9 cellular contexts compared by ENCODE assay signal in the genomic region with DNA sequence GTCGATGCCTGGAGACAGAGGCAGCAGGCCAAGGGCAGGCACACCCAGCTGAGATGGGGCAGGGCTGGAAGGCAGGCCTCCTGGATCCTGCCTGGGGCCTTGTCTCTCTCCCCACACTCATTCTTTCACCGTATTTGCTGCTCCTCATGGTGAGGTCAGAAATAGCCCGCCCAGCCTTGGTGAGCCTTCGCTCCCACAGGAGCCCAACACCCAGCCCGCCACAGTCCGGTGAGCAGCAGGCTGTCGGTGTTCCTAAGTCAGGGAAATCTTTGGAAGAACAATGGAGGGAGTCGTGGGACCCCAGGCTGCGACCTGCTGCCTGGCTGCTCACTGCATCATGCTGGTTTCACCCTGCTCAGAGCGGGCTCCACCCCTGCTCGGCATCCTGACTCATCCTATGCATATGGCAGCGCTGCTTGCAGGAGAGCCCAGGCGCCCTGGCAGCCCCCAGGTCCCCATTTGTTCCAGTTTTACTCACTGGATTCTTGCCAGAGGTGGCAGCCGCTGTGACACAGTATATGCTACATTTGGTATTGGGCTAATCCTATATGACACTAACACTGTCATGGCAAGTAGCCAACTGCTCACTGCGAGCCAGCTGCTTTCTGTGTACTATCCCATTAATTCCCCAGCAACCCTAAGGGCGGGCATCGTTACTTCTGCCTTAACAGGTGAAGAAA. TPM values are rescaled to one million over a fixed set of nuclear protein-coding genes. Genes with fewer than 3 reads are reported as not detected.
DNase-seq lines count a peak whose midpoint lies in the region; ATAC-seq and TF ChIP-seq lines count a peak whose summit lies in the region.
"Had no signal": no experiment of that assay in that cellular context is flagged by ENCODE, and none has a peak within 500 bp of the region (broad histone marks: within the 10 kb centered on the region; RNA-seq: fewer than 3 reads in every experiment).

No MANE protein-coding gene starts in this region.

- H3K18ac ChIP-seq in mesendoderm (ENCODE audit: low read length): no peak overlapping the region

- ATAC-seq in HG03469 (IDR thresholded peaks at IDR 0.05; ENCODE audit: unreplicated experiment) (no peak), GM18511 (IDR thresholded peaks at IDR 0.05; ENCODE audit: unreplicated experiment) (no peak), GM21390 (IDR thresholded peaks at IDR 0.05; ENCODE audit: unreplicated experiment) (no peak), GM18505 (IDR thresholded peaks at IDR 0.05; ENCODE audit: unreplicated experiment) (no peak)

- H3K27ac ChIP-seq in WERI-Rb-1 (peak overlapping the region; percentile 86), mesendoderm (ENCODE audit: low read depth, low read length) (peak overlapping the region; percentile 2)

- no peak overlapping the region for H2AK5ac ChIP-seq in mesendoderm (ENCODE audit: low read length)

- H3K27me3 ChIP-seq in WERI-Rb-1 (ENCODE audit: insufficient read depth, low read depth, severe bottlenecking) (no peaks in the 10 kb centered on the region), mesendoderm (ENCODE audit: insufficient read depth, low read length, poor library complexity) (no peaks in the 10 kb centered on the region)

- H2BK5ac ChIP-seq in mesendoderm (ENCODE audit: low read length): no peak overlapping the region

- WGBS in mesendoderm (ENCODE audit: extremely low coverage, insufficient coverage, low lambda C conversion rate): no CpG with 5 or more reads among the region's 17 CpGs

- H4K8ac ChIP-seq in mesendoderm (ENCODE audit: low read depth, low read length): no peak overlapping the region

- no peaks in the 10 kb centered on the region for H3K9me3 ChIP-seq in WERI-Rb-1 (ENCODE audit: severe bottlenecking)

- no peak for TF ChIP-seq POLR2A in GM18505 (IDR thresholded peaks at IDR 0.05; ENCODE audit: borderline replicate concordance, extremely low read depth, insufficient read depth, insufficient read length)

- no peak for TF ChIP-seq CTCF in WERI-Rb-1 (IDR thresholded peaks at IDR 0.05; ENCODE audit: low read depth, low read length)

- H3K79me1 ChIP-seq in mesendoderm (ENCODE audit: low read length): no peaks in the 10 kb centered on the region

- no peak overlapping the region for H2BK120ac ChIP-seq in mesendoderm (ENCODE audit: low read depth, low read length)

- peaks cover 2% of the 10 kb centered on the region for H3K4me1 ChIP-seq in mesendoderm (ENCODE audit: control insufficient read depth, low read depth, low read length)

- no peak overlapping the region for H2BK15ac ChIP-seq in mesendoderm (replicated peaks; ENCODE audit: low read depth)

- no peak overlapping the region for H4K5ac ChIP-seq in mesendoderm (ENCODE audit: low read length)

- DNase-seq in AG08395 (ENCODE audit: low spot score): peak; percentile 33
- DNase-seq in NCI-H1092 treated with DMSO at 0.1 percent for 48 hours (lab: John Stamatoyannopoulos, UW): peak; percentile 94
- peak; percentile 91 for DNase-seq in WERI-Rb-1
- DNase-seq in mesendoderm: peak; percentile 82
- DNase-seq: T-helper 9 cell had no signal

- H3K79me2 ChIP-seq in mesendoderm (ENCODE audit: control insufficient read depth, insufficient read depth, low read length): no peaks in the 10 kb centered on the region

- peaks cover 7% of the 10 kb centered on the region for H3K36me3 ChIP-seq in WERI-Rb-1
- H3K36me3 ChIP-seq in mesendoderm (ENCODE audit: control insufficient read depth, insufficient read depth, low read length): no peaks in the 10 kb centered on the region

- no peak overlapping the region for H3K23ac ChIP-seq in mesendoderm (ENCODE audit: low read length)

- H3K56ac ChIP-seq in mesendoderm (ENCODE audit: low read length): no peak overlapping the region

- no peak overlapping the region for H3K4me3 ChIP-seq in WERI-Rb-1 (ENCODE audit: low read depth, low read length)
- no peak overlapping the region for H3K4me3 ChIP-seq in mesendoderm (ENCODE audit: low read length)

- H3K9ac ChIP-seq in mesendoderm (ENCODE audit: low read length): no peak overlapping the region

- no peak overlapping the region for H3K4me2 ChIP-seq in mesendoderm (ENCODE audit: low read length)

- H3K4ac ChIP-seq in mesendoderm (ENCODE audit: low read depth, low read length): no peak overlapping the region

RNA-seq across cellular contexts. Expression of gene NCS1, which starts 53.2 kb away (rescaled TPM):
- polyA plus RNA-seq in mesendoderm (2013, experiment 1 of 2): 29.4 TPM
- polyA plus RNA-seq in mesendoderm (2013, experiment 2 of 2): 28.7 TPM

Comparison
In these comparisons a context has a peak if more than half of its experiments do, and no peak if none do; other contexts are left out.
1. DNase-seq: peak in every context shown above with its lines; median percentile 94 in NCI-H1092 treated with DMSO at 0.1 percent for 48 hours; 91 in WERI-Rb-1; 82 in mesendoderm; 33 in AG08395.